8 cellular contexts compared by ENCODE assay signal in the genomic region with DNA sequence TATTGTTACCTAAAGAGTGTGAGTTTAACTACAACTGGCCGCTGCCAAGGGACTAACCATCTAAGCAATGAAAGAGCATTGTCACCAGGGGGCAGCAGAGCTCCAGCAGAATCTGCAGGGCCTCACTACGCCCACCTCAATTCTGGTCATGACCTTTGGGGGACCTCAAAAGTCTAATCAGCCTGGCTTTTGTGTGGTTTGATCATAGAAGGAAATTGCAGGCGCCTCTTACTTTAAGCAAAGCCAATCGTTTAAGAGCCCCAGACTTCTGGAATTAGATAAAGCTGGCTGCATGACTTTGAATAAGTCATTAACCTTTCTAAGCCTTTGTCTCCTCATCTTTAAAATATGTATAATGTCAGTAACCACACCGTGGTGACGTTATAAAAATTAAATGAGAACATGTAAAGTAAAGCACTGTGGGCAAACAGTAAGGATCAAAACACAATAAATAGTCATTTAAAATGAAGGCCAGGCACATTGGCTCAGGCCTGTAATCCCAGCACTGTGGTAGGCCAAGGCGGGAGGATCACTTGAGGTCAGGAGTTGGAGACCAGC. TPM values are rescaled to one million over a fixed set of nuclear protein-coding genes. Genes with fewer than 3 reads are reported as not detected.
DNase-seq lines count a peak whose midpoint lies in the region; ATAC-seq and TF ChIP-seq lines count a peak whose summit lies in the region.

No MANE protein-coding gene starts in this region.

- ATAC-seq in left cardiac atrium (no peak), Right ventricle myocardium superior (ENCODE audit: poor library complexity) (no peak), GM18873 (IDR thresholded peaks at IDR 0.05; ENCODE audit: low FRiP score, unreplicated experiment) (no peak), GM19324 (IDR thresholded peaks at IDR 0.05; ENCODE audit: low FRiP score, unreplicated experiment) (no peak)

- peak; percentile 83 for TF ChIP-seq CTCF in fibroblast of the aortic adventitia (IDR thresholded peaks at IDR 0.05; ENCODE audit: insufficient read depth, low read length)

- DNase-seq in left cardiac atrium: peak; percentile 43
- DNase-seq in Right ventricle myocardium superior: no peak
- peak; percentile 75 for DNase-seq in LoVo (ENCODE audit: low spot score)
- DNase-seq in activated CD4-positive, alpha-beta T cell treated with anti-CD3 and anti-CD28 coated beads for 48 hours: peak; percentile 63
- DNase-seq in fibroblast of the aortic adventitia (ENCODE audit: low read depth): peak; percentile 66
- peak; percentile 20 for DNase-seq in stimulated activated CD4-positive, alpha-beta T cell treated with anti-CD3 and anti-CD28 coated beads, Interleukin-12 subunit alpha, Interleukin-12 subunit beta, amount 100 ng/mL, for 4 hours

- intact Hi-C loops in left cardiac atrium (cut with DNase I): no loop called here
- intact Hi-C loops in Right ventricle myocardium superior (cut with DNase I): no loop called here

- H3K4me3 ChIP-seq in fibroblast of the aortic adventitia (ENCODE audit: low read depth, low read length): no peak overlapping the region

RNA-seq across cellular contexts. Expression of a gene that starts 58.6 kb away (rescaled TPM):
- 10 to 100 TPM in 1 of 2 donors, 1 to 10 TPM in 1; 7.7 to 14.3 TPM for total RNA-seq in left cardiac atrium
- total RNA-seq in Right ventricle myocardium superior: 11.8 TPM
- 5.7 and 12.8 TPM in 2 replicates for total RNA-seq in fibroblast of the aortic adventitia (ENCODE audit: low replicate concordance)
